Comparison of ENCODE assay signal across 1 cellular context in the genomic region with DNA sequence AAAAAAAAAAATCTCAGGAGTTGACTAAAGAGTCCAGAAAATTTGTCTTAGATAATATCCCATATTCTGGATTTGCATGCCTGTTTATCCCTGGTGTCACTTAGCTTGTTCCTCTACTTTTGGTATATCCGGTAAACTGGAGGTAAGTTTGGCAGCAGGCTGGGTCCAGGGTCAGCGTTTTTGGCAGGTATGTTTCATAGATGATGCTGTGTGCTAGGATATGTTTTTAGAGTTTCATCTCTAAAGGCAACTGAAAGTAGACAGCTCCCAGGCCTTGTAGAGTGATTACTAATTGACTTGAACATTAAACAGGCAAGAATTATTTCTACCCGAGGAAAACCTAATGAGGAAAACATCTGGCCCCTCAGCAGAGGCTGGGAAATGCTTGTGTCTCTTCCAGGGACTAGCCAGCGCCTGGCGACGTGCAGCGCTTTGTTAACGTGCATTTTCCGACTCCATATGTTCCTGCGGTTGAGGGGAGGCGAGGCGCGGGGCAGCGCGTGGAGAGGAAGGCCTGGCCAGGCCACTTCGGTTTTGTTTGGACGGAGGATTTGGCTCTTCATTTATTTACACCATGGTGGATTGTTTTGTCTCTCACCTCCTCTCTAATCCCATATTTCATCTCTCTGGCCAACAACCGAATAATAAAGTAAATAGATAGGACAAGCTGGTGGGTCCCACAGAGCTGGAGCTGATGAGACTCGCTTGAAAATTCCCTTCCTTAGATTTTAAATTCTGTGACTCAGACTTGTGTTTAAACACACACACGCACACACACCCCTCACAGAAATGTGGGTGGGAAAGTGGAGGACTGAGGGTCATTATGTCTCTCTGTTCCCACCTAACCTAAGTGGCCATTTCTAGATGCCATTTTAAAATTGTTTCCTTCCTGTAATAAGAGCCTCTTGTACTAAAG.
TF ChIP-seq lines count a peak whose summit lies in the region.

No MANE protein-coding gene starts in this region.

TF ChIP-seq in GM23338, 12 proteins besides CTCF, POLR2A, EP300 and RAD21 (continued from another document):
- TF ChIP-seq, protein P1, sequence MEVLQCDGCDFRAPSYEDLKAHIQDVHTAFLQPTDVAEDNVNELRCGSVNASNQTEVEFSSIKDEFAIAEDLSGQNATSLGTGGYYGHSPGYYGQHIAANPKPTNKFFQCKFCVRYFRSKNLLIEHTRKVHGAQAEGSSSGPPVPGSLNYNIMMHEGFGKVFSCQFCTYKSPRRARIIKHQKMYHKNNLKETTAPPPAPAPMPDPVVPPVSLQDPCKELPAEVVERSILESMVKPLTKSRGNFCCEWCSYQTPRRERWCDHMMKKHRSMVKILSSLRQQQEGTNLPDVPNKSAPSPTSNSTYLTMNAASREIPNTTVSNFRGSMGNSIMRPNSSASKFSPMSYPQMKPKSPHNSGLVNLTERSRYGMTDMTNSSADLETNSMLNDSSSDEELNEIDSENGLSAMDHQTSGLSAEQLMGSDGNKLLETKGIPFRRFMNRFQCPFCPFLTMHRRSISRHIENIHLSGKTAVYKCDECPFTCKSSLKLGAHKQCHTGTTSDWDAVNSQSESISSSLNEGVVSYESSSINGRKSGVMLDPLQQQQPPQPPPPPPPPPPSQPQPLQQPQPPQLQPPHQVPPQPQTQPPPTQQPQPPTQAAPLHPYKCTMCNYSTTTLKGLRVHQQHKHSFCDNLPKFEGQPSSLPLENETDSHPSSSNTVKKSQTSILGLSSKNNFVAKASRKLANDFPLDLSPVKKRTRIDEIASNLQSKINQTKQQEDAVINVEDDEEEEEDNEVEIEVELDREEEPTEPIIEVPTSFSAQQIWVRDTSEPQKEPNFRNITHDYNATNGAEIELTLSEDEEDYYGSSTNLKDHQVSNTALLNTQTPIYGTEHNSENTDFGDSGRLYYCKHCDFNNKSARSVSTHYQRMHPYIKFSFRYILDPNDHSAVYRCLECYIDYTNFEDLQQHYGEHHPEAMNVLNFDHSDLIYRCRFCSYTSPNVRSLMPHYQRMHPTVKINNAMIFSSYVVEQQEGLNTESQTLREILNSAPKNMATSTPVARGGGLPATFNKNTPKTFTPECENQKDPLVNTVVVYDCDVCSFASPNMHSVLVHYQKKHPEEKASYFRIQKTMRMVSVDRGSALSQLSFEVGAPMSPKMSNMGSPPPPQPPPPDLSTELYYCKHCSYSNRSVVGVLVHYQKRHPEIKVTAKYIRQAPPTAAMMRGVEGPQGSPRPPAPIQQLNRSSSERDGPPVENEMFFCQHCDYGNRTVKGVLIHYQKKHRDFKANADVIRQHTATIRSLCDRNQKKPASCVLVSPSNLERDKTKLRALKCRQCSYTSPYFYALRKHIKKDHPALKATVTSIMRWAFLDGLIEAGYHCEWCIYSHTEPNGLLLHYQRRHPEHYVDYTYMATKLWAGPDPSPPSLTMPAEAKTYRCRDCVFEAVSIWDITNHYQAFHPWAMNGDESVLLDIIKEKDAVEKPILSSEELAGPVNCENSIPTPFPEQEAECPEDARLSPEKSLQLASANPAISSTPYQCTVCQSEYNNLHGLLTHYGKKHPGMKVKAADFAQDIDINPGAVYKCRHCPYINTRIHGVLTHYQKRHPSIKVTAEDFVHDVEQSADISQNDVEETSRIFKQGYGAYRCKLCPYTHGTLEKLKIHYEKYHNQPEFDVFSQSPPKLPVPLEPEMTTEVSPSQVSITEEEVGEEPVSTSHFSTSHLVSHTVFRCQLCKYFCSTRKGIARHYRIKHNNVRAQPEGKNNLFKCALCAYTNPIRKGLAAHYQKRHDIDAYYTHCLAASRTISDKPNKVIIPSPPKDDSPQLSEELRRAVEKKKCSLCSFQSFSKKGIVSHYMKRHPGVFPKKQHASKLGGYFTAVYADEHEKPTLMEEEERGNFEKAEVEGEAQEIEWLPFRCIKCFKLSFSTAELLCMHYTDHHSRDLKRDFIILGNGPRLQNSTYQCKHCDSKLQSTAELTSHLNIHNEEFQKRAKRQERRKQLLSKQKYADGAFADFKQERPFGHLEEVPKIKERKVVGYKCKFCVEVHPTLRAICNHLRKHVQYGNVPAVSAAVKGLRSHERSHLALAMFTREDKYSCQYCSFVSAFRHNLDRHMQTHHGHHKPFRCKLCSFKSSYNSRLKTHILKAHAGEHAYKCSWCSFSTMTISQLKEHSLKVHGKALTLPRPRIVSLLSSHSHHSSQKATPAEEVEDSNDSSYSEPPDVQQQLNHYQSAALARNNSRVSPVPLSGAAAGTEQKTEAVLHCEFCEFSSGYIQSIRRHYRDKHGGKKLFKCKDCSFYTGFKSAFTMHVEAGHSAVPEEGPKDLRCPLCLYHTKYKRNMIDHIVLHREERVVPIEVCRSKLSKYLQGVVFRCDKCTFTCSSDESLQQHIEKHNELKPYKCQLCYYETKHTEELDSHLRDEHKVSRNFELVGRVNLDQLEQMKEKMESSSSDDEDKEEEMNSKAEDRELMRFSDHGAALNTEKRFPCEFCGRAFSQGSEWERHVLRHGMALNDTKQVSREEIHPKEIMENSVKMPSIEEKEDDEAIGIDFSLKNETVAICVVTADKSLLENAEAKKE (CRISPR knock-in tag; IDR thresholded peaks at IDR 0.05), result no peak
- TF ChIP-seq, protein P2, sequence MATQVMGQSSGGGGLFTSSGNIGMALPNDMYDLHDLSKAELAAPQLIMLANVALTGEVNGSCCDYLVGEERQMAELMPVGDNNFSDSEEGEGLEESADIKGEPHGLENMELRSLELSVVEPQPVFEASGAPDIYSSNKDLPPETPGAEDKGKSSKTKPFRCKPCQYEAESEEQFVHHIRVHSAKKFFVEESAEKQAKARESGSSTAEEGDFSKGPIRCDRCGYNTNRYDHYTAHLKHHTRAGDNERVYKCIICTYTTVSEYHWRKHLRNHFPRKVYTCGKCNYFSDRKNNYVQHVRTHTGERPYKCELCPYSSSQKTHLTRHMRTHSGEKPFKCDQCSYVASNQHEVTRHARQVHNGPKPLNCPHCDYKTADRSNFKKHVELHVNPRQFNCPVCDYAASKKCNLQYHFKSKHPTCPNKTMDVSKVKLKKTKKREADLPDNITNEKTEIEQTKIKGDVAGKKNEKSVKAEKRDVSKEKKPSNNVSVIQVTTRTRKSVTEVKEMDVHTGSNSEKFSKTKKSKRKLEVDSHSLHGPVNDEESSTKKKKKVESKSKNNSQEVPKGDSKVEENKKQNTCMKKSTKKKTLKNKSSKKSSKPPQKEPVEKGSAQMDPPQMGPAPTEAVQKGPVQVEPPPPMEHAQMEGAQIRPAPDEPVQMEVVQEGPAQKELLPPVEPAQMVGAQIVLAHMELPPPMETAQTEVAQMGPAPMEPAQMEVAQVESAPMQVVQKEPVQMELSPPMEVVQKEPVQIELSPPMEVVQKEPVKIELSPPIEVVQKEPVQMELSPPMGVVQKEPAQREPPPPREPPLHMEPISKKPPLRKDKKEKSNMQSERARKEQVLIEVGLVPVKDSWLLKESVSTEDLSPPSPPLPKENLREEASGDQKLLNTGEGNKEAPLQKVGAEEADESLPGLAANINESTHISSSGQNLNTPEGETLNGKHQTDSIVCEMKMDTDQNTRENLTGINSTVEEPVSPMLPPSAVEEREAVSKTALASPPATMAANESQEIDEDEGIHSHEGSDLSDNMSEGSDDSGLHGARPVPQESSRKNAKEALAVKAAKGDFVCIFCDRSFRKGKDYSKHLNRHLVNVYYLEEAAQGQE (IDR thresholded peaks at IDR 0.05; ENCODE audit: unreplicated experiment), result no peak
- TF ChIP-seq ZNF114 (CRISPR knock-in tag; IDR thresholded peaks at IDR 0.05) (no peak), POLR2AphosphoS5 (IDR thresholded peaks at IDR 0.05; ENCODE audit: low read depth) (no peak)
TF ChIP-seq in GM23338: peak in this region for 0.
